ENCODE assay signal across 1 cellular context in genomic region chr19:32748497-32748896, GRCh38.
TF ChIP-seq lines count a peak whose summit lies in the region.

No MANE protein-coding gene starts in this region.

TF ChIP-seq in HCT116, 20 proteins besides CTCF, POLR2A, EP300 and RAD21 (continued from another document):
- TF ChIP-seq REST (IDR thresholded peaks at IDR 0.05; ENCODE audit: low read depth): no peak
- no peak for TF ChIP-seq FOSL1 (IDR thresholded peaks at IDR 0.05; ENCODE audit: low read depth)
- no peak for TF ChIP-seq ZFX (IDR thresholded peaks at IDR 0.05)
- no peak for TF ChIP-seq ZBTB33 (IDR thresholded peaks at IDR 0.05; ENCODE audit: extremely low read depth, insufficient replicate concordance, low read length)
- TF ChIP-seq ELF1 (IDR thresholded peaks at IDR 0.05; ENCODE audit: borderline replicate concordance, low read depth): no peak
- TF ChIP-seq CBX3 (IDR thresholded peaks at IDR 0.05; ENCODE audit: low read depth): no peak
TF ChIP-seq in HCT116: peak in this region for 0.
